In genomic region chr19:5967994-5968430, GRCh38 we compare ENCODE assay signal across 8 cellular contexts. TPM values are rescaled to one million over a fixed set of nuclear protein-coding genes. Genes with fewer than 3 reads are reported as not detected.
A peak's percentile ranks its signal among the peaks of the same experiment; 100 is the strongest.
DNase-seq lines count a peak whose midpoint lies in the region; ATAC-seq and TF ChIP-seq lines count a peak whose summit lies in the region.

No MANE protein-coding gene starts in this region.

- peak; percentile 54 for DNase-seq in AG09319 (ENCODE audit: extremely low read depth, low read depth)
- DNase-seq in GM19240 (ENCODE audit: insufficient read length, low spot score), result peak; percentile 73
- DNase-seq in NCI-H226, result peak; percentile 50
- DNase-seq in activated CD4-positive, alpha-beta T cell treated with anti-CD3 and anti-CD28 coated beads for 36 hours, result peak; percentile 80
- DNase-seq in stimulated activated CD4-positive, alpha-beta T cell treated with anti-CD3 and anti-CD28 coated beads, Interleukin-2, amount 100 ng/mL, for 24 hours, result peak; percentile 71 to 73

- intact Hi-C loops in activated CD4-positive, alpha-beta T cell treated with anti-CD3 and anti-CD28 coated beads for 36 hours (cut with DNase I, micrococcal nuclease), result loop anchor here in 1 of 2 experiments (5.0 kb wide), 1 partner anchor 54 kb away; no protein-coding TSS in a partner anchor
- intact Hi-C loops in dendritic cell treated with granulocyte-macrophage colony-stimulating factor and Interleukin-4, amounts not matched to agents 40 ng/mL and 50 ng/mL, for 4 days (cut with micrococcal nuclease), result no loop called here

- H3K4me3 Mint-ChIP-seq in activated CD4-positive, alpha-beta T cell treated with anti-CD3 and anti-CD28 coated beads for 36 hours, result no peak overlapping the region
- peak overlapping the region; percentile 49 for H3K4me3 Mint-ChIP-seq in dendritic cell treated with granulocyte-macrophage colony-stimulating factor and Interleukin-4, amounts not matched to agents 40 ng/mL and 50 ng/mL, for 4 days

- TF ChIP-seq CTCF in AG09319 (IDR thresholded peaks at IDR 0.05; ENCODE audit: low read depth, low read length), result peak; percentile 86

- H3K9me3 Mint-ChIP-seq in activated CD4-positive, alpha-beta T cell treated with anti-CD3 and anti-CD28 coated beads for 36 hours (ENCODE audit: low read depth), result no peaks in the 10 kb centered on the region
- no peaks in the 10 kb centered on the region for H3K9me3 Mint-ChIP-seq in dendritic cell treated with granulocyte-macrophage colony-stimulating factor and Interleukin-4, amounts not matched to agents 40 ng/mL and 50 ng/mL, for 4 days

- peaks cover 87% of the 10 kb centered on the region for H3K4me1 Mint-ChIP-seq in activated CD4-positive, alpha-beta T cell treated with anti-CD3 and anti-CD28 coated beads for 36 hours
- H3K4me1 Mint-ChIP-seq in dendritic cell treated with granulocyte-macrophage colony-stimulating factor and Interleukin-4, amounts not matched to agents 40 ng/mL and 50 ng/mL, for 4 days (ENCODE audit: low read depth), result peaks cover 80% of the 10 kb centered on the region

- no peaks in the 10 kb centered on the region for H3K27me3 Mint-ChIP-seq in activated CD4-positive, alpha-beta T cell treated with anti-CD3 and anti-CD28 coated beads for 36 hours
- no peaks in the 10 kb centered on the region for H3K27me3 Mint-ChIP-seq in dendritic cell treated with granulocyte-macrophage colony-stimulating factor and Interleukin-4, amounts not matched to agents 40 ng/mL and 50 ng/mL, for 4 days

- H3K27me3 ChIP-seq in layer of hippocampus (ENCODE audit: control insufficient read depth, insufficient read depth, low read length), result no peaks in the 10 kb centered on the region

- peak overlapping the region; percentile 89 for H3K27ac Mint-ChIP-seq in activated CD4-positive, alpha-beta T cell treated with anti-CD3 and anti-CD28 coated beads for 36 hours
- peak overlapping the region; percentile 77 for H3K27ac Mint-ChIP-seq in dendritic cell treated with granulocyte-macrophage colony-stimulating factor and Interleukin-4, amounts not matched to agents 40 ng/mL and 50 ng/mL, for 4 days

- CTCF ChIA-PET in activated CD4-positive, alpha-beta T cell treated with anti-CD3 and anti-CD28 coated beads for 36 hours (lab: Charles Lee), result interaction anchor here (0.6 to 3.8 kb wide), 30 partner anchors 8 to 1221 kb away, joined by 3 to 54 read pairs (median 5); partner anchors contain the start of genes ALKBH7, NDUFA11 and RANBP3

- H3K36me3 Mint-ChIP-seq in activated CD4-positive, alpha-beta T cell treated with anti-CD3 and anti-CD28 coated beads for 36 hours (ENCODE audit: low read depth), result peaks cover 13% of the 10 kb centered on the region
- peaks cover 64% of the 10 kb centered on the region for H3K36me3 Mint-ChIP-seq in dendritic cell treated with granulocyte-macrophage colony-stimulating factor and Interleukin-4, amounts not matched to agents 40 ng/mL and 50 ng/mL, for 4 days (ENCODE audit: low read depth)

- POLR2A ChIA-PET in activated CD4-positive, alpha-beta T cell treated with anti-CD3 and anti-CD28 coated beads for 36 hours (lab: Charles Lee), result interaction anchor here (0.6 to 0.7 kb wide), 2 partner anchors 13 to 1112 kb away, joined by 3 to 4 read pairs; no protein-coding TSS in a partner anchor

- peak overlapping the region; percentile 99 for H3K27ac ChIP-seq in layer of hippocampus (ENCODE audit: low read depth, low read length)

- ATAC-seq in activated CD4-positive, alpha-beta T cell treated with anti-CD3 and anti-CD28 coated beads for 36 hours, result peak; percentile 89
- ATAC-seq in GM18867 (IDR thresholded peaks at IDR 0.05; ENCODE audit: unreplicated experiment), result no peak

RNA-seq across cellular contexts. Expression of gene RANBP3, which starts 9.9 kb away (rescaled TPM):
- 100 to 1,000 TPM in 1 of 2 experiments, 10 to 100 TPM in 1; 85.5 to 103 TPM for total RNA-seq in activated CD4-positive, alpha-beta T cell treated with anti-CD3 and anti-CD28 coated beads for 36 hours

RNA-seq across cellular contexts. Expression of gene CAPS, which starts 54.0 kb away (rescaled TPM):
- total RNA-seq in activated CD4-positive, alpha-beta T cell treated with anti-CD3 and anti-CD28 coated beads for 36 hours, result 1 to 10 TPM; 2.2 to 2.7 TPM
